Comparison of ENCODE assay signal across 29 cellular contexts in the genomic region with DNA sequence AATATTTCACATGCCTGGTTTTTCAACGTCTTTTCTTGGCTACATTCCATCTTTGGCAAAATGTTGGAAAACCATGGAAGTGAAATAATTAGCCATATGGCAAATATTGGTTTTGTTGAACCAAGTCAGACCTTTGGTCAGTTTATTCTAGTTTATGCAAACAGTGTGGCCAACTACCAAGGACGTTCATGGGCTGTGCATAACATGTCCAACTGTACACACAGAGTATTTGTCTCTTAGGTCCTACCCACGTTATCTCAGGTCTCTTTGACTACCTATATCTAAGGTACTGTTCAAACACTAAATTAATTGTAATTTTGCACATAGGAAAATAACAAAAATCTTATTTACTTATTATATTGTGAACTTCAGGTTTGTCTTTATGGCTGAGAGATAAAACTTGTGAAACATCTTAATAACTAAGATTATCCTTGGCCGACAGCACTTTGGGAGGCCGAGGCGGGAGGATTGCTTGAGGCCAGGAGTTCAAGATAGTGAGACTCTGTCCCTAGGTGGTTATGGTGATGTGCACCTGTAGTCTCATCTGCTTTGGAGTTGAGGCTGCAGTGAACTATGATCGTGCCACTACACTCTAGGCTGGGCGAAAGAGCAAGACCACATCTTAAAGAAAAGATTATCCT. TPM values are rescaled to one million over a fixed set of nuclear protein-coding genes. Genes with fewer than 3 reads are reported as not detected.
DNase-seq lines count a peak whose midpoint lies in the region.
"Had no signal": no experiment of that assay in that cellular context is flagged by ENCODE, and none has a peak within 500 bp of the region (broad histone marks: within the 10 kb centered on the region; RNA-seq: fewer than 3 reads in every experiment).

No MANE protein-coding gene starts in this region.

- peak overlapping the region in 1 of 4 donors; percentile 6 for H3K4me3 Mint-ChIP-seq in IgD-negative memory B cell
- H3K4me3 Mint-ChIP-seq: activated naive CD8-positive, alpha-beta T cell; CD8-positive, alpha-beta T cell; dendritic cell treated with granulocyte-macrophage colony-stimulating factor and Interleukin-4, amounts not matched to agents 40 ng/mL and 50 ng/mL, for 4 days; stimulated activated naive B cell treated with anti-CD40 and anti-IgM and Interleukin-4, amounts not matched to agents 10 μg/mL and 1 μg/mL and 100 μg/mL, for 72 hours had no signal

- H3K9ac ChIP-seq in mucosa of rectum (ENCODE audit: low read depth in 1 of 2, low read length in 2 of 2) = no peak overlapping the region

- DNase-seq in DMS53 (lab: John Stamatoyannopoulos, UW) (peak; percentile 20), DMS53 treated with DMSO at 0.1 percent for 48 hours (lab: John Stamatoyannopoulos, UW; ENCODE audit: unreplicated experiment) (no peak), cerebellum (ENCODE audit: low spot score) (peak; percentile 50), cortex of kidney (lab: John Stamatoyannopoulos, UW) (no peak), GF-D8 (lab: John Stamatoyannopoulos, UW) (no peak)
- no peak for DNase-seq in activated effector memory CD4-positive, alpha-beta T cell treated with anti-CD3 and anti-CD28 coated beads, Interleukin-2, amount 50 U/mL, for 16 hours
- DNase-seq: 8988T; activated CD4-positive, alpha-beta T cell treated with anti-CD3 and anti-CD28 coated beads, Interleukin-2, amount 50 U/mL, for 48 hours; anterior cingulate cortex; CD8-positive, alpha-beta T cell; DMS 273 treated with DMSO at 0.1 percent for 48 hours; foreskin keratinocyte; heart left ventricle; KG1; kidney glomerular epithelial cell; MM.1S; NCI-H1417; NCI-H2107; SHP77; sigmoid colon; stimulated activated naive B cell treated with anti-CD40 and anti-IgM and Interleukin-4, amounts not matched to agents 10 μg/mL and 1 μg/mL and 100 μg/mL, for 72 hours; T-helper 9 cell had no signal

- no peaks in the 10 kb centered on the region for H3K9me3 Mint-ChIP-seq in IgD-negative memory B cell
- H3K9me3 Mint-ChIP-seq: CD8-positive, alpha-beta T cell had no signal

- H3K4me1 ChIP-seq in mucosa of rectum (ENCODE audit: control insufficient read depth in 2 of 2, insufficient read depth in 2 of 2, low read length in 2 of 2) = peaks cover 17 to 34% of the 10 kb centered on the region in 2 donors

- H3K27ac ChIP-seq in mucosa of rectum (ENCODE audit: low read depth in 2 of 2, low read length in 2 of 2) = peak overlapping the region; percentile 39 to 51
- H3K27ac ChIP-seq: esophagus muscularis mucosa, foreskin keratinocyte, sigmoid colon, vagina had no signal

- H3K27ac Mint-ChIP-seq in IgD-negative memory B cell = peak overlapping the region in 2 of 3 donors; percentile 25 to 72
- H3K27ac Mint-ChIP-seq: CD8-positive, alpha-beta T cell; progenitor cell of endocrine pancreas had no signal

- H3K27me3 Mint-ChIP-seq in IgD-negative memory B cell = no peaks in the 10 kb centered on the region
- H3K27me3 Mint-ChIP-seq: activated naive CD8-positive, alpha-beta T cell; dendritic cell treated with granulocyte-macrophage colony-stimulating factor and Interleukin-4, amounts not matched to agents 40 ng/mL and 50 ng/mL, for 4 days; progenitor cell of endocrine pancreas; stimulated activated naive B cell treated with anti-CD40 and anti-IgM and Interleukin-4, amounts not matched to agents 10 μg/mL and 1 μg/mL and 100 μg/mL, for 72 hours had no signal

- H3K4me1 Mint-ChIP-seq in IgD-negative memory B cell = peaks cover 33 to 44% (median 34%) of the 10 kb centered on the region in 3 donors

- H3K4me3 ChIP-seq in mucosa of rectum (ENCODE audit: low read length in 2 of 2) = no peak overlapping the region
- H3K4me3 ChIP-seq: esophagus muscularis mucosa, heart left ventricle, sigmoid colon, vagina had no signal

- H3K36me3 Mint-ChIP-seq in IgD-negative memory B cell = peaks cover 14% of the 10 kb centered on the region

- H3K27me3 ChIP-seq in mucosa of rectum (ENCODE audit: control insufficient read depth in 2 of 2, insufficient read depth in 2 of 2, low read length in 2 of 2) = no peaks in the 10 kb centered on the region
- H3K27me3 ChIP-seq: esophagus muscularis mucosa, foreskin keratinocyte, heart left ventricle, sigmoid colon, vagina had no signal

- peaks cover 0 to 4% of the 10 kb centered on the region in 2 donors for H3K36me3 ChIP-seq in mucosa of rectum (ENCODE audit: control insufficient read depth in 2 of 2, insufficient read depth in 2 of 2, low read length in 2 of 2)
- H3K36me3 ChIP-seq: esophagus muscularis mucosa, sigmoid colon, vagina had no signal

- H3K9me3 ChIP-seq in mucosa of rectum (ENCODE audit: control insufficient read depth in 2 of 2, low read length in 2 of 2) = no peaks in the 10 kb centered on the region
- H3K9me3 ChIP-seq: esophagus muscularis mucosa, sigmoid colon, vagina had no signal

RNA-seq across cellular contexts. Expression of gene DIP2B, which starts 22.4 kb away (rescaled TPM):
- 16.4 TPM for polyA plus RNA-seq in IgD-negative memory B cell
- total RNA-seq in cerebellum = 77.0 TPM

Comparison
In these comparisons a context has a peak if more than half of its experiments do, and no peak if none do; other contexts are left out.
1. DNase-seq: peak in DMS53 (single experiment) and cerebellum (single experiment); none in DMS53 treated with DMSO at 0.1 percent for 48 hours (single experiment), activated effector memory CD4-positive, alpha-beta T cell treated with anti-CD3 and anti-CD28 coated beads, Interleukin-2, amount 50 U/mL, for 16 hours (single experiment), cortex of kidney (single experiment) and GF-D8 (single experiment).